ENCODE assay signal across 1 cellular context in the genomic region with DNA sequence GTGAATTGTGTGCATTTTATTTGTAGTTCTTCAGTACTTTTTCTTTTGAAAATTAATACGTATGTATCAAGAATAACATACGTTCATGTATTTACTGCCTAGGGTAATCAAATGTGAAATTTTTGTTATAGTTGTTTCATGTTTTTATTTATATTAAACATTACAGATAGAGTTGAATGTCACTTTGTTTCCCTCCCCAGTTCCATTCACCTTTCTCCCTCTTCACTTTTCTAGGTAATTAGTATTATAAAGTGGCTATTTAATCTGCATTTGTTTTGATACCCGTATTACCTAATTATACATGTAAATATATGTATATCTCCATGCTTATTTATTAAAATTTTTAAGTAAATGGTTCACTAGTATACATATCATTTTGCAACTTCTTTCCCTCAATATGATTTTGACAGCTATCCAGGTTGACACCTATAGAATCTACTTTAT.
A peak's percentile ranks its signal among the peaks of the same experiment; 100 is the strongest.
TF ChIP-seq lines count a peak whose summit lies in the region.

No MANE protein-coding gene starts in this region.

TF ChIP-seq in K562, 482 proteins besides CTCF, POLR2A, EP300 and RAD21:
- TF ChIP-seq DMBX1 (CRISPR knock-in tag; IDR thresholded peaks at IDR 0.05; ENCODE audit: borderline replicate concordance) (no peak), MCM5 (IDR thresholded peaks at IDR 0.05; ENCODE audit: low read depth) (no peak), NCOA4 (IDR thresholded peaks at IDR 0.05; ENCODE audit: partially characterized antibody) (no peak), C11orf30 (IDR thresholded peaks at IDR 0.05; ENCODE audit: low read depth) (0 out of 2 replicates have a peak, but pooled peaks have one; percentile 4), CBX2 (IDR thresholded peaks at IDR 0.05; ENCODE audit: insufficient read depth, low read length, poor library complexity, severe bottlenecking) (peak; percentile 98), EP400 (IDR thresholded peaks at IDR 0.05) (no peak), BMI1 (IDR thresholded peaks at IDR 0.05; ENCODE audit: low read length) (peak; percentile 71), ZBTB40 (IDR thresholded peaks at IDR 0.05) (no peak), ZBTB40 (CRISPR knock-in tag; IDR thresholded peaks at IDR 0.05) (no peak), ZBTB34 (CRISPR knock-in tag; IDR thresholded peaks at IDR 0.05) (no peak), POLR2H (tag; IDR thresholded peaks at IDR 0.05; ENCODE audit: low read depth) (peak; percentile 54; the same call in 1 of the 2 replicates), CBX8 (IDR thresholded peaks at IDR 0.05; ENCODE audit: borderline replicate concordance, extremely low read depth, low read depth, low read length, poor library complexity, severe bottlenecking) (peak; percentile 96), RBM17 (IDR thresholded peaks at IDR 0.05; ENCODE audit: borderline replicate concordance, low read depth, low read length) (no peak), KAT8 (IDR thresholded peaks at IDR 0.05; ENCODE audit: low read depth) (no peak), BRCA1 (IDR thresholded peaks at IDR 0.05) (no peak), BRCA1 (CRISPR knock-in tag; IDR thresholded peaks at IDR 0.05) (no peak), JUND (IDR thresholded peaks at IDR 0.05; ENCODE audit: borderline replicate concordance, low read depth, low read length) (no peak), JUND (tag; IDR thresholded peaks at IDR 0.05; ENCODE audit: borderline replicate concordance, low read depth, low read length) (no peak), DDX20 (tag; IDR thresholded peaks at IDR 0.05; ENCODE audit: low read depth) (no peak), HCFC1 (IDR thresholded peaks at IDR 0.05; ENCODE audit: low read depth, low read length) (no peak), ZHX1 (conservative IDR thresholded peaks at IDR 0.05; ENCODE audit: low read length) (no peak), BHLHE40 (IDR thresholded peaks at IDR 0.05; ENCODE audit: low read length) (no peak)
- TF ChIP-seq, protein P1, sequence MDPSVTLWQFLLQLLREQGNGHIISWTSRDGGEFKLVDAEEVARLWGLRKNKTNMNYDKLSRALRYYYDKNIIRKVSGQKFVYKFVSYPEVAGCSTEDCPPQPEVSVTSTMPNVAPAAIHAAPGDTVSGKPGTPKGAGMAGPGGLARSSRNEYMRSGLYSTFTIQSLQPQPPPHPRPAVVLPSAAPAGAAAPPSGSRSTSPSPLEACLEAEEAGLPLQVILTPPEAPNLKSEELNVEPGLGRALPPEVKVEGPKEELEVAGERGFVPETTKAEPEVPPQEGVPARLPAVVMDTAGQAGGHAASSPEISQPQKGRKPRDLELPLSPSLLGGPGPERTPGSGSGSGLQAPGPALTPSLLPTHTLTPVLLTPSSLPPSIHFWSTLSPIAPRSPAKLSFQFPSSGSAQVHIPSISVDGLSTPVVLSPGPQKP (CRISPR knock-in tag; IDR thresholded peaks at IDR 0.05) = no peak
